16 cellular contexts compared by ENCODE assay signal in genomic region chr2:176081451-176081992, GRCh38. TPM values are rescaled to one million over a fixed set of nuclear protein-coding genes. Genes with fewer than 3 reads are reported as not detected.
DNase-seq lines count a peak whose midpoint lies in the region; ATAC-seq and TF ChIP-seq lines count a peak whose summit lies in the region.
"Had no signal": no experiment of that assay in that cellular context is flagged by ENCODE, and none has a peak within 500 bp of the region (broad histone marks: within the 10 kb centered on the region; RNA-seq: fewer than 3 reads in every experiment).

No MANE protein-coding gene starts in this region.

- peaks cover 84% of the 10 kb centered on the region for H4K20me1 ChIP-seq in neural progenitor cell (ENCODE audit: low read depth)

- H3K9me3 Mint-ChIP-seq in CD4-positive, alpha-beta T cell, result peaks cover 15% of the 10 kb centered on the region
- peaks cover 0 to 16% (median 5%) of the 10 kb centered on the region in 5 experiments for H3K9me3 Mint-ChIP-seq in brain
- H3K9me3 Mint-ChIP-seq in neural progenitor cell, result no peaks in the 10 kb centered on the region

- peak overlapping the region; percentile 63 for H3K4me3 Mint-ChIP-seq in CD4-positive, alpha-beta T cell
- H3K4me3 Mint-ChIP-seq in brain (peak overlapping the region; percentile 59 to 83 (median 75)), neural progenitor cell (peak overlapping the region; percentile 80)
- H3K4me3 Mint-ChIP-seq: HFFc6 had no signal

- H3K27me3 ChIP-seq in CD4-positive, alpha-beta T cell (ENCODE audit: control insufficient read depth, insufficient read depth, low read length), result peaks cover 92% of the 10 kb centered on the region
- H3K27me3 ChIP-seq in HUES6 (ENCODE audit: control insufficient read depth, insufficient read depth, low read length) (peaks cover 96% of the 10 kb centered on the region), neural progenitor cell (peaks cover 100% of the 10 kb centered on the region), WERI-Rb-1 (ENCODE audit: insufficient read depth, low read depth, severe bottlenecking) (peaks cover 82% of the 10 kb centered on the region)

- H2AFZ ChIP-seq in neural progenitor cell (replicated peaks), result no peak overlapping the region

- H3K9me3 ChIP-seq in CD4-positive, alpha-beta T cell (ENCODE audit: control insufficient read depth, low read length), result peaks cover 70% of the 10 kb centered on the region
- H3K9me3 ChIP-seq in HUES6 (ENCODE audit: control insufficient read depth, insufficient read depth, low read depth, low read length) (no peaks in the 10 kb centered on the region), neural progenitor cell (ENCODE audit: low read depth) (no peaks in the 10 kb centered on the region), WERI-Rb-1 (ENCODE audit: severe bottlenecking) (peaks cover 29% of the 10 kb centered on the region)
- H3K9me3 ChIP-seq: gastrocnemius medialis had no signal

- no peak for DNase-seq in CD4-positive, alpha-beta T cell
- DNase-seq in neural progenitor cell (ENCODE audit: low spot score) (no peak), NCI-H146 treated with DMSO at 0.1 percent for 48 hours (lab: John Stamatoyannopoulos, UW; ENCODE audit: unreplicated experiment) (no peak), DMS79 treated with DMSO at 0.1 percent for 48 hours (lab: John Stamatoyannopoulos, UW) (no peak), WERI-Rb-1 (no peak)
- DNase-seq: gastrocnemius medialis; HFFc6; NCI-H1105; SIG-M5; stimulated activated CD4-positive, alpha-beta T cell treated with anti-CD3 and anti-CD28 coated beads, Interleukin-4, amount 100 ng/mL, for 4 hours had no signal

- no peaks in the 10 kb centered on the region for H3K36me3 ChIP-seq in HUES6 (ENCODE audit: control insufficient read depth, insufficient read depth, low read length)
- H3K36me3 ChIP-seq in neural progenitor cell, result no peaks in the 10 kb centered on the region
- no peaks in the 10 kb centered on the region for H3K36me3 ChIP-seq in WERI-Rb-1
- H3K36me3 ChIP-seq: gastrocnemius medialis had no signal

- no peaks in the 10 kb centered on the region for H3K79me2 ChIP-seq in neural progenitor cell (ENCODE audit: low read depth)

- H3K4me3 ChIP-seq in HUES6 (ENCODE audit: low read depth, low read length) (peak overlapping the region; percentile 39; the same call in 1 of the 2 replicates), neural progenitor cell (no peak overlapping the region), WERI-Rb-1 (ENCODE audit: low read depth, low read length) (no peak overlapping the region)

- no peak for TF ChIP-seq CTCF in CD4-positive, alpha-beta T cell (IDR thresholded peaks at IDR 0.05)
- TF ChIP-seq CTCF in brain (conservative IDR thresholded peaks at IDR 0.05), result no peak
- no peak for TF ChIP-seq CTCF in neural progenitor cell (IDR thresholded peaks at IDR 0.05)
- no peak for TF ChIP-seq CTCF in WERI-Rb-1 (IDR thresholded peaks at IDR 0.05; ENCODE audit: low read depth, low read length)

- CTCF ChIA-PET in CD4-positive, alpha-beta T cell (lab: Charles Lee), result no interaction called here

- H3K9ac ChIP-seq in HUES6 (ENCODE audit: low read length), result no peak overlapping the region
- H3K9ac ChIP-seq in neural progenitor cell, result no peak overlapping the region
- H3K9ac ChIP-seq: KMS-11 had no signal

- peaks cover 59% of the 10 kb centered on the region for H3K36me3 Mint-ChIP-seq in CD4-positive, alpha-beta T cell (ENCODE audit: low read depth)
- no peaks in the 10 kb centered on the region for H3K36me3 Mint-ChIP-seq in brain
- no peaks in the 10 kb centered on the region for H3K36me3 Mint-ChIP-seq in neural progenitor cell

- peaks cover 86% of the 10 kb centered on the region for H3K27me3 Mint-ChIP-seq in CD4-positive, alpha-beta T cell
- H3K27me3 Mint-ChIP-seq in brain, result peaks cover 97% of the 10 kb centered on the region
- peaks cover 84% of the 10 kb centered on the region for H3K27me3 Mint-ChIP-seq in neural progenitor cell (ENCODE audit: insufficient read depth, low read depth)

- H3K4me1 ChIP-seq in HUES6 (ENCODE audit: control insufficient read depth, insufficient read depth, low read length) (peaks cover 39% of the 10 kb centered on the region), neural progenitor cell (peaks cover 7% of the 10 kb centered on the region)

- H3K27ac Mint-ChIP-seq in CD4-positive, alpha-beta T cell, result peak overlapping the region; percentile 75
- peak overlapping the region in 2 of 5 experiments; percentile 83 to 86 for H3K27ac Mint-ChIP-seq in brain
- H3K27ac Mint-ChIP-seq in neural progenitor cell, result no peak overlapping the region
- H3K27ac Mint-ChIP-seq: HFFc6 had no signal

- peaks cover 31% of the 10 kb centered on the region for H3K4me1 Mint-ChIP-seq in CD4-positive, alpha-beta T cell (ENCODE audit: low read depth)
- H3K4me1 Mint-ChIP-seq in brain (peaks cover 65% of the 10 kb centered on the region), neural progenitor cell (peaks cover 17% of the 10 kb centered on the region)

- H3F3A ChIP-seq in neural progenitor cell (ENCODE audit: low read depth), result peaks cover 20% of the 10 kb centered on the region

- no peak for ATAC-seq in CD4-positive, alpha-beta T cell (ENCODE audit: poor library complexity)

- POLR2A ChIA-PET in CD4-positive, alpha-beta T cell (lab: Charles Lee), result interaction anchor here (2.0 kb wide), 1 partner anchor 8 kb away, joined by 5 read pairs; no protein-coding TSS in a partner anchor

- H3K27ac ChIP-seq in CD4-positive, alpha-beta T cell (ENCODE audit: low read depth, low read length), result no peak overlapping the region
- H3K27ac ChIP-seq in HUES6 (ENCODE audit: low read depth, low read length), result no peak overlapping the region
- H3K27ac ChIP-seq in neural progenitor cell, result no peak overlapping the region
- no peak overlapping the region for H3K27ac ChIP-seq in WERI-Rb-1
- H3K27ac ChIP-seq: gastrocnemius medialis, HL-60, KMS-11 had no signal

- intact Hi-C loops in CD4-positive, alpha-beta T cell (cut with DNase I, micrococcal nuclease), result loop anchor here (5.0 to 10.0 kb wide), 3 partner anchors 36 to 1747 kb away; partner anchors contain the start of genes HOXD10 (in 1 of the 2) and SP9 (in 1 of the 2)

- no peak overlapping the region for H3K4me2 ChIP-seq in neural progenitor cell
- H3K4me2 ChIP-seq: KMS-11 had no signal

RNA-seq across cellular contexts. Expression of gene EVX2, which starts 2.2 kb away (rescaled TPM):
- total RNA-seq in CD4-positive, alpha-beta T cell, result not detected
- 0.14 TPM for polyA plus RNA-seq in brain (ENCODE audit: insufficient read depth, low read depth, low replicate concordance)
- total RNA-seq in neural progenitor cell (ENCODE audit: low replicate concordance), result not detected in 2 replicates
- total RNA-seq: gastrocnemius medialis, HFFc6, lung microvascular endothelial cell had no signal
- polyA plus RNA-seq: adipose tissue had no signal

RNA-seq across cellular contexts. Expression of gene HOXD13, which starts 11.0 kb away (rescaled TPM):
- not detected for total RNA-seq in CD4-positive, alpha-beta T cell
- 9.8 TPM for polyA plus RNA-seq in brain (ENCODE audit: insufficient read depth, low read depth, low replicate concordance)
- not detected in 2 replicates for total RNA-seq in neural progenitor cell (ENCODE audit: low replicate concordance)
- total RNA-seq: gastrocnemius medialis, lung microvascular endothelial cell had no signal

RNA-seq across cellular contexts. Expression of gene HOXD12, which starts 18.1 kb away (rescaled TPM):
- not detected for total RNA-seq in CD4-positive, alpha-beta T cell
- polyA plus RNA-seq in brain (ENCODE audit: insufficient read depth, low read depth, low replicate concordance), result 1.3 TPM
- not detected in 2 replicates for total RNA-seq in neural progenitor cell (ENCODE audit: low replicate concordance)
- total RNA-seq: gastrocnemius medialis, lung microvascular endothelial cell had no signal
- polyA plus RNA-seq: adipose tissue had no signal

RNA-seq across cellular contexts. Expression of gene HOXD11, which starts 25.6 kb away (rescaled TPM):
- not detected for total RNA-seq in CD4-positive, alpha-beta T cell
- 5.1 TPM for polyA plus RNA-seq in brain (ENCODE audit: insufficient read depth, low read depth, low replicate concordance)
- total RNA-seq in neural progenitor cell (ENCODE audit: low replicate concordance), result not detected in 2 replicates
- total RNA-seq: lung microvascular endothelial cell had no signal

RNA-seq across cellular contexts. Expression of gene HOXD10, which starts 35.1 kb away (rescaled TPM):
- not detected for total RNA-seq in CD4-positive, alpha-beta T cell
- 17.2 TPM for polyA plus RNA-seq in brain (ENCODE audit: insufficient read depth, low read depth, low replicate concordance)
- total RNA-seq in neural progenitor cell (ENCODE audit: low replicate concordance), result not detected in 2 replicates
